ENCODE assay signal across 1 cellular context in genomic region chr7:120304674-120305073, GRCh38.
TF ChIP-seq lines count a peak whose summit lies in the region.

No MANE protein-coding gene starts in this region.

TF ChIP-seq in WTC11, 78 proteins besides CTCF, POLR2A, EP300 and RAD21 (continued from another document):
- no peak for TF ChIP-seq RORB (CRISPR knock-in tag; IDR thresholded peaks at IDR 0.05)
TF ChIP-seq in WTC11: peak in this region for 0.
